ENCODE assay signal across 15 cellular contexts in genomic region chr9:123406691-123407536, GRCh38. TPM values are rescaled to one million over a fixed set of nuclear protein-coding genes. Genes with fewer than 3 reads are reported as not detected.
DNase-seq lines count a peak whose midpoint lies in the region; ATAC-seq, FAIRE-seq and TF ChIP-seq lines count a peak whose summit lies in the region.
"Had no signal": no experiment of that assay in that cellular context is flagged by ENCODE, and none has a peak within 500 bp of the region (broad histone marks: within the 10 kb centered on the region; RNA-seq: fewer than 3 reads in every experiment).

No MANE protein-coding gene starts in this region.

- TF ChIP-seq CTCF in epithelial cell of esophagus (IDR thresholded peaks at IDR 0.05; ENCODE audit: insufficient read depth, low read depth, low read length, missing control alignments) (no peak), osteoblast (IDR thresholded peaks at IDR 0.05; ENCODE audit: extremely low read depth, low read depth, low read length) (no peak)

- H3K27me3 ChIP-seq in osteoblast (ENCODE audit: insufficient read depth, low read length) = no peaks in the 10 kb centered on the region
- H3K27me3 ChIP-seq: heart left ventricle, ovary had no signal

- DNase-seq in NCI-H146 (lab: John Stamatoyannopoulos, UW) = peak; percentile 32
- no peak for DNase-seq in NCI-H146 treated with DMSO at 0.1 percent for 48 hours (lab: John Stamatoyannopoulos, UW; ENCODE audit: unreplicated experiment)
- DNase-seq in NCI-H2171 treated with DMSO at 0.1 percent for 48 hours (lab: John Stamatoyannopoulos, UW) = peak; percentile 68
- DNase-seq in epithelial cell of esophagus (ENCODE audit: low read depth) = peak; percentile 21
- DNase-seq in osteoblast (ENCODE audit: insufficient read length, low spot score, missing footprints) = peak; percentile 41
- DNase-seq in urothelium cell line (ENCODE audit: low spot score) = no peak
- DNase-seq: activated CD4-positive, alpha-beta T cell treated with anti-CD3 and anti-CD28 coated beads for 48 hours; effector CD8-positive, alpha-beta T cell; GM23248; heart left ventricle; ovary had no signal

- H3K4me2 ChIP-seq in osteoblast (ENCODE audit: insufficient read depth, low read length) = no peak overlapping the region

- H3K9me3 ChIP-seq in osteoblast (ENCODE audit: low read depth, low read length) = no peaks in the 10 kb centered on the region
- H3K9me3 ChIP-seq: heart left ventricle, ovary had no signal

- FAIRE-seq in urothelium cell line (lab: Jason Lieb, UNC) = no peak
- FAIRE-seq: A204.1 had no signal

- no peaks in the 10 kb centered on the region for H4K20me1 ChIP-seq in osteoblast (ENCODE audit: insufficient read depth, low read length)

- no peak for ATAC-seq in GM19023 (IDR thresholded peaks at IDR 0.05; ENCODE audit: unreplicated experiment)
- no peak for ATAC-seq in HG03095 (IDR thresholded peaks at IDR 0.05; ENCODE audit: unreplicated experiment)
- ATAC-seq: heart left ventricle had no signal

- no peak overlapping the region for H3K4me3 ChIP-seq in epithelial cell of esophagus (ENCODE audit: low read length)
- H3K4me3 ChIP-seq in osteoblast (ENCODE audit: insufficient read depth, low read length) = no peak overlapping the region
- H3K4me3 ChIP-seq: GM23248, heart left ventricle, lung, ovary had no signal

- no peaks in the 10 kb centered on the region for H3K36me3 ChIP-seq in osteoblast (ENCODE audit: insufficient read depth, low read length)
- H3K36me3 ChIP-seq: ovary had no signal

- H3K79me2 ChIP-seq in osteoblast (ENCODE audit: insufficient read depth, low read length) = no peaks in the 10 kb centered on the region

- H3K4me1 ChIP-seq in osteoblast (ENCODE audit: insufficient read depth, low read length) = no peaks in the 10 kb centered on the region

- H3K27ac ChIP-seq in osteoblast (ENCODE audit: low read depth, low read length) = no peak overlapping the region
- H3K27ac ChIP-seq: GM23248, heart left ventricle, ovary had no signal

- H2AFZ ChIP-seq in osteoblast (ENCODE audit: low read length) = no peak overlapping the region
- H2AFZ ChIP-seq: GM23248 had no signal

RNA-seq across cellular contexts. Expression of gene CRB2, which starts 50.9 kb away (rescaled TPM):
- not detected in 2 replicates for total RNA-seq in osteoblast
- total RNA-seq: GM23248 had no signal

Comparison
In these comparisons a context has a peak if more than half of its experiments do, and no peak if none do; other contexts are left out.
1. DNase-seq: peak in NCI-H146 (single experiment), NCI-H2171 treated with DMSO at 0.1 percent for 48 hours (single experiment), epithelial cell of esophagus (single experiment) and osteoblast (single experiment); none in NCI-H146 treated with DMSO at 0.1 percent for 48 hours (single experiment) and urothelium cell line (single experiment).